In genomic region chr2:160415991-160416390, GRCh38 we compare ENCODE assay signal across 23 cellular contexts.
DNase-seq lines count a peak whose midpoint lies in the region; ATAC-seq, FAIRE-seq and TF ChIP-seq lines count a peak whose summit lies in the region.
"Had no signal": no experiment of that assay in that cellular context is flagged by ENCODE, and none has a peak within 500 bp of the region (broad histone marks: within the 10 kb centered on the region; RNA-seq: fewer than 3 reads in every experiment).

No MANE protein-coding gene starts in this region.

- H3K4me1 Mint-ChIP-seq in activated T-cell treated with anti-CD3 and anti-CD28 coated beads, Interleukin-2, amount 50 U/mL, for 24 hours (ENCODE audit: low read depth): peaks cover 85% of the 10 kb centered on the region
- H3K4me1 Mint-ChIP-seq in osteocyte (ENCODE audit: unreplicated experiment): peaks cover 68% of the 10 kb centered on the region

- no peak for ATAC-seq in GM18868 (IDR thresholded peaks at IDR 0.05; ENCODE audit: unreplicated experiment)
- ATAC-seq: K562 had no signal

- H3K4me1 ChIP-seq in HAP-1: peaks cover 19% of the 10 kb centered on the region
- H3K4me1 ChIP-seq: breast epithelium had no signal

- H3K27me3 ChIP-seq in HAP-1 (ENCODE audit: low read depth): no peaks in the 10 kb centered on the region
- H3K27me3 ChIP-seq: breast epithelium, neutrophil, Peyer's patch, right atrium auricular region, stomach had no signal

- no peaks in the 10 kb centered on the region for H3K9me3 Mint-ChIP-seq in activated T-cell treated with anti-CD3 and anti-CD28 coated beads, Interleukin-2, amount 50 U/mL, for 24 hours
- no peaks in the 10 kb centered on the region for H3K9me3 Mint-ChIP-seq in osteocyte (ENCODE audit: unreplicated experiment)
- H3K9me3 Mint-ChIP-seq: CD4-positive, alpha-beta memory T cell had no signal

- H3K4me3 Mint-ChIP-seq in activated T-cell treated with anti-CD3 and anti-CD28 coated beads, Interleukin-2, amount 50 U/mL, for 24 hours: no peak overlapping the region
- no peak overlapping the region for H3K4me3 Mint-ChIP-seq in osteocyte (ENCODE audit: unreplicated experiment)
- H3K4me3 Mint-ChIP-seq: CD4-positive, alpha-beta memory T cell had no signal

- TF ChIP-seq CTCF in epithelial cell of esophagus (IDR thresholded peaks at IDR 0.05; ENCODE audit: insufficient read depth, low read depth, low read length, missing control alignments) (no peak), osteocyte (IDR thresholded peaks at IDR 0.05) (no peak)

- H3K4me3 ChIP-seq in epithelial cell of esophagus (ENCODE audit: low read length) (no peak overlapping the region), HAP-1 (no peak overlapping the region)
- H3K4me3 ChIP-seq: breast epithelium, K562, Peyer's patch, right atrium auricular region, stomach had no signal

- no peaks in the 10 kb centered on the region for H3K36me3 Mint-ChIP-seq in activated T-cell treated with anti-CD3 and anti-CD28 coated beads, Interleukin-2, amount 50 U/mL, for 24 hours (ENCODE audit: low read depth)
- H3K36me3 Mint-ChIP-seq in osteocyte (ENCODE audit: unreplicated experiment): peaks cover 2% of the 10 kb centered on the region
- H3K36me3 Mint-ChIP-seq: CD4-positive, alpha-beta memory T cell had no signal

- H3K9me3 ChIP-seq in HAP-1: no peaks in the 10 kb centered on the region
- H3K9me3 ChIP-seq: breast epithelium, neutrophil, Peyer's patch, right atrium auricular region, stomach had no signal

- H3K27me3 Mint-ChIP-seq in activated T-cell treated with anti-CD3 and anti-CD28 coated beads, Interleukin-2, amount 50 U/mL, for 24 hours: no peaks in the 10 kb centered on the region
- H3K27me3 Mint-ChIP-seq in osteocyte (ENCODE audit: unreplicated experiment): no peaks in the 10 kb centered on the region
- H3K27me3 Mint-ChIP-seq: CD4-positive, alpha-beta memory T cell had no signal

- DNase-seq in activated T-cell treated with anti-CD3 and anti-CD28 coated beads, Interleukin-2, amount 50 U/mL, for 24 hours: no peak
- DNase-seq in activated T-cell treated with anti-CD3 and anti-CD28 coated beads for 4 hours (no peak), RCC 7860 (ENCODE audit: low spot score) (peak; percentile 31), epithelial cell of esophagus (ENCODE audit: low read depth) (peak; percentile 78), osteocyte (ENCODE audit: extremely low spot score, unreplicated experiment) (no peak), HAP-1 (ENCODE audit: low spot score in 2 of 2) (no peak), NCI-H1694 treated with DMSO at 0.1 percent for 48 hours (lab: John Stamatoyannopoulos, UW) (no peak)
- DNase-seq: activated CD4-positive, alpha-beta T cell treated with anti-CD3 and anti-CD28 coated beads, Interleukin-2, amount 50 U/mL, for 1 hour; activated naive CD4-positive, alpha-beta T cell treated with anti-CD3 and anti-CD28 coated beads, Interleukin-2, amount 50 U/mL, for 16 hours; CD4-positive, alpha-beta memory T cell; DMS79 treated with DMSO at 0.1 percent for 48 hours; NCI-H1092 treated with DMSO at 0.1 percent for 48 hours; NCI-H2171 treated with DMSO at 0.1 percent for 48 hours; NCI-H82; Peyer's patch; stomach had no signal

- H3K36me3 ChIP-seq in HAP-1 (replicated peaks): no peaks in the 10 kb centered on the region
- H3K36me3 ChIP-seq: breast epithelium, neutrophil, Peyer's patch, right atrium auricular region, stomach had no signal

- in situ Hi-C loops in HAP-1 (cut with MboI; ENCODE audit: low sequenced_read_pairs): no loop called here

- H3K27ac Mint-ChIP-seq in activated T-cell treated with anti-CD3 and anti-CD28 coated beads, Interleukin-2, amount 50 U/mL, for 24 hours: peak overlapping the region; percentile 26
- H3K27ac Mint-ChIP-seq in osteocyte (ENCODE audit: unreplicated experiment): peak overlapping the region; percentile 79
- H3K27ac Mint-ChIP-seq: CD4-positive, alpha-beta memory T cell had no signal

- FAIRE-seq in RCC 7860 (lab: Jason Lieb, UNC): no peak
- FAIRE-seq: K562, TTC549, urothelium cell line had no signal

Comparison
In these comparisons a context has a peak if more than half of its experiments do, and no peak if none do; other contexts are left out.
1. DNase-seq: peak in RCC 7860 (single experiment) and epithelial cell of esophagus (single experiment); none in activated T-cell treated with anti-CD3 and anti-CD28 coated beads, Interleukin-2, amount 50 U/mL, for 24 hours (single experiment), activated T-cell treated with anti-CD3 and anti-CD28 coated beads for 4 hours (single experiment), osteocyte (single experiment), HAP-1 (0 of 2) and NCI-H1694 treated with DMSO at 0.1 percent for 48 hours (single experiment).